In genomic region chr2:185821467-185821866, GRCh38 we compare ENCODE assay signal across 17 cellular contexts.
DNase-seq lines count a peak whose midpoint lies in the region; ATAC-seq and TF ChIP-seq lines count a peak whose summit lies in the region.
"Had no signal": no experiment of that assay in that cellular context is flagged by ENCODE, and none has a peak within 500 bp of the region (broad histone marks: within the 10 kb centered on the region; RNA-seq: fewer than 3 reads in every experiment).

No MANE protein-coding gene starts in this region.

- H3K4me3 ChIP-seq in liver (ENCODE audit: low read depth in 1 of 3, low read length in 3 of 3) (no peak overlapping the region), stomach (no peak overlapping the region)
- H3K4me3 ChIP-seq: BLaER1 had no signal

- peaks cover 0 to 2% (median 0%) of the 10 kb centered on the region in 4 donors for H3K36me3 ChIP-seq in liver (ENCODE audit: control insufficient read depth in 4 of 4, insufficient read depth in 3 of 4, low read depth in 1 of 4, low read length in 3 of 4)
- H3K36me3 ChIP-seq in stomach: no peaks in the 10 kb centered on the region
- H3K36me3 ChIP-seq: BE2C, BLaER1 had no signal

- H3K4me1 ChIP-seq in liver (ENCODE audit: control insufficient read depth in 4 of 4, insufficient read depth in 4 of 4, low read length in 3 of 4): no peaks in the 10 kb centered on the region
- no peaks in the 10 kb centered on the region for H3K4me1 ChIP-seq in stomach
- H3K4me1 ChIP-seq: BE2C, BLaER1 had no signal

- H3K27ac Mint-ChIP-seq in WTC11 (no peak overlapping the region), nephron progenitor cell (no peak overlapping the region)
- H3K27ac Mint-ChIP-seq: CD14-positive monocyte; CD4-positive, alpha-beta memory T cell; CD4-positive, CD25-positive, alpha-beta regulatory T cell; CD8-positive, alpha-beta memory T cell had no signal

- H3K9me3 Mint-ChIP-seq in WTC11 (no peaks in the 10 kb centered on the region; the same call in 1 of the 2 replicates), nephron progenitor cell (peaks cover 30% of the 10 kb centered on the region)

- peak; percentile 61 for ATAC-seq in left lobe of liver
- no peak for ATAC-seq in WTC11

- intact Hi-C loops in stomach (cut with DNase I; ENCODE audit: low total_unique reads): no loop called here

- H3K9me3 ChIP-seq in liver (ENCODE audit: control insufficient read depth in 4 of 4, low read length in 3 of 4): no peaks in the 10 kb centered on the region
- peaks cover 0 to 20% (median 0%) of the 10 kb centered on the region in 4 donors for H3K9me3 ChIP-seq in stomach
- H3K9me3 ChIP-seq: BE2C had no signal

- POLR2A ChIA-PET in WTC11 (lab: Charles Lee): interaction anchor here (0.7 kb wide), 1 partner anchor 40 kb away, joined by 5 read pairs; no protein-coding TSS in a partner anchor

- H3K27me3 Mint-ChIP-seq in WTC11 (ENCODE audit: low read depth) (no peaks in the 10 kb centered on the region), nephron progenitor cell (ENCODE audit: low read depth, poor library complexity) (no peaks in the 10 kb centered on the region)
- H3K27me3 Mint-ChIP-seq: CD4-positive, alpha-beta memory T cell; CD4-positive, CD25-positive, alpha-beta regulatory T cell; CD8-positive, alpha-beta memory T cell had no signal

- TF ChIP-seq EP300 in stomach (IDR thresholded peaks at IDR 0.05): no peak

- H3K9ac ChIP-seq in liver (ENCODE audit: low read depth in 1 of 2, low read length in 2 of 2): no peak overlapping the region
- H3K9ac ChIP-seq: BLaER1 had no signal

- no peak for TF ChIP-seq CTCF in liver (IDR thresholded peaks at IDR 0.05; ENCODE audit: low read depth, low read length, missing input control)
- TF ChIP-seq CTCF in stomach (IDR thresholded peaks at IDR 0.05): no peak
- TF ChIP-seq CTCF in WTC11 (IDR thresholded peaks at IDR 0.05): no peak
- no peak for TF ChIP-seq CTCF in nephron progenitor cell (IDR thresholded peaks at IDR 0.05)

- 36% methylated on average over 3 of the region's 3 CpGs for WGBS in liver
- WGBS in stomach, 5 donors: 90 to 95% (median 91%) methylated on average over 3 of the region's 3 CpGs

- H3K36me3 Mint-ChIP-seq in WTC11 (no peaks in the 10 kb centered on the region), nephron progenitor cell (ENCODE audit: low read depth) (peaks cover 15% of the 10 kb centered on the region)
- H3K36me3 Mint-ChIP-seq: CD14-positive monocyte; CD4-positive, alpha-beta memory T cell; CD4-positive, CD25-positive, alpha-beta regulatory T cell had no signal

- H3K27me3 ChIP-seq in liver (ENCODE audit: control insufficient read depth in 4 of 4, insufficient read depth in 4 of 4, low read length in 3 of 4) (no peaks in the 10 kb centered on the region), stomach (no peaks in the 10 kb centered on the region)
- H3K27me3 ChIP-seq: BE2C, BLaER1 had no signal

- TF ChIP-seq RAD21 in liver (IDR thresholded peaks at IDR 0.05): no peak

- CTCF ChIA-PET in WTC11 (lab: Charles Lee): interaction anchor here (0.6 kb wide), 1 partner anchor 254 kb away, joined by 3 read pairs; no protein-coding TSS in a partner anchor

- H3K27ac ChIP-seq in liver (ENCODE audit: low read depth in 1 of 2, low read length in 2 of 2) (no peak overlapping the region), stomach (no peak overlapping the region)
- H3K27ac ChIP-seq: BLaER1 had no signal

- H3K4me1 Mint-ChIP-seq in WTC11 (no peaks in the 10 kb centered on the region), nephron progenitor cell (no peaks in the 10 kb centered on the region)
- H3K4me1 Mint-ChIP-seq: CD14-positive monocyte; CD4-positive, alpha-beta memory T cell; CD4-positive, CD25-positive, alpha-beta regulatory T cell; CD8-positive, alpha-beta memory T cell had no signal

- DNase-seq in left lobe of liver (ENCODE audit: low spot score) (no peak), stomach (no peak), WTC11 (ENCODE audit: low spot score) (no peak), nephron progenitor cell (no peak)
- DNase-seq: 8988T; ACHN; BE2C; C1 segment of cervical spinal cord; CD4-positive, alpha-beta memory T cell; CD4-positive, CD25-positive, alpha-beta regulatory T cell; CD8-positive, alpha-beta memory T cell; COR-L47; DMS79 treated with DMSO at 0.1 percent for 48 hours; GF-D8 had no signal

- TF ChIP-seq POLR2A in stomach (IDR thresholded peaks at IDR 0.05): no peak

- H3K4me3 Mint-ChIP-seq in WTC11 (no peak overlapping the region), nephron progenitor cell (no peak overlapping the region)
- H3K4me3 Mint-ChIP-seq: CD14-positive monocyte; CD4-positive, alpha-beta memory T cell; CD4-positive, CD25-positive, alpha-beta regulatory T cell; CD8-positive, alpha-beta memory T cell had no signal

TF ChIP-seq in liver, 16 proteins besides CTCF, POLR2A, EP300 and RAD21 (continues in another document):
- TF ChIP-seq FOXA2 (IDR thresholded peaks at IDR 0.05): no peak
- no peak for TF ChIP-seq TAF1 (conservative IDR thresholded peaks at IDR 0.05)
- TF ChIP-seq, protein P1, sequence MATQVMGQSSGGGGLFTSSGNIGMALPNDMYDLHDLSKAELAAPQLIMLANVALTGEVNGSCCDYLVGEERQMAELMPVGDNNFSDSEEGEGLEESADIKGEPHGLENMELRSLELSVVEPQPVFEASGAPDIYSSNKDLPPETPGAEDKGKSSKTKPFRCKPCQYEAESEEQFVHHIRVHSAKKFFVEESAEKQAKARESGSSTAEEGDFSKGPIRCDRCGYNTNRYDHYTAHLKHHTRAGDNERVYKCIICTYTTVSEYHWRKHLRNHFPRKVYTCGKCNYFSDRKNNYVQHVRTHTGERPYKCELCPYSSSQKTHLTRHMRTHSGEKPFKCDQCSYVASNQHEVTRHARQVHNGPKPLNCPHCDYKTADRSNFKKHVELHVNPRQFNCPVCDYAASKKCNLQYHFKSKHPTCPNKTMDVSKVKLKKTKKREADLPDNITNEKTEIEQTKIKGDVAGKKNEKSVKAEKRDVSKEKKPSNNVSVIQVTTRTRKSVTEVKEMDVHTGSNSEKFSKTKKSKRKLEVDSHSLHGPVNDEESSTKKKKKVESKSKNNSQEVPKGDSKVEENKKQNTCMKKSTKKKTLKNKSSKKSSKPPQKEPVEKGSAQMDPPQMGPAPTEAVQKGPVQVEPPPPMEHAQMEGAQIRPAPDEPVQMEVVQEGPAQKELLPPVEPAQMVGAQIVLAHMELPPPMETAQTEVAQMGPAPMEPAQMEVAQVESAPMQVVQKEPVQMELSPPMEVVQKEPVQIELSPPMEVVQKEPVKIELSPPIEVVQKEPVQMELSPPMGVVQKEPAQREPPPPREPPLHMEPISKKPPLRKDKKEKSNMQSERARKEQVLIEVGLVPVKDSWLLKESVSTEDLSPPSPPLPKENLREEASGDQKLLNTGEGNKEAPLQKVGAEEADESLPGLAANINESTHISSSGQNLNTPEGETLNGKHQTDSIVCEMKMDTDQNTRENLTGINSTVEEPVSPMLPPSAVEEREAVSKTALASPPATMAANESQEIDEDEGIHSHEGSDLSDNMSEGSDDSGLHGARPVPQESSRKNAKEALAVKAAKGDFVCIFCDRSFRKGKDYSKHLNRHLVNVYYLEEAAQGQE (IDR thresholded peaks at IDR 0.05): no peak
- no peak for TF ChIP-seq MAX (IDR thresholded peaks at IDR 0.05)
- no peak for TF ChIP-seq NR2F2 (IDR thresholded peaks at IDR 0.05)
- TF ChIP-seq JUND (IDR thresholded peaks at IDR 0.05): peak; percentile 67 to 84
- no peak for TF ChIP-seq YY1 (IDR thresholded peaks at IDR 0.05)
- TF ChIP-seq RXRA (IDR thresholded peaks at IDR 0.05): no peak
- no peak for TF ChIP-seq FOXA1 (IDR thresholded peaks at IDR 0.05)
- no peak for TF ChIP-seq HNF4A (conservative IDR thresholded peaks at IDR 0.05)
- TF ChIP-seq EGR1 (IDR thresholded peaks at IDR 0.05; ENCODE audit: low read depth in 2 of 2): no peak

TF ChIP-seq in WTC11, 78 proteins besides CTCF, POLR2A, EP300 and RAD21:
- TF ChIP-seq CREB1 (CRISPR knock-in tag; IDR thresholded peaks at IDR 0.05) (no peak), ETV6 (CRISPR knock-in tag; IDR thresholded peaks at IDR 0.05) (no peak)
- TF ChIP-seq, protein P2, sequence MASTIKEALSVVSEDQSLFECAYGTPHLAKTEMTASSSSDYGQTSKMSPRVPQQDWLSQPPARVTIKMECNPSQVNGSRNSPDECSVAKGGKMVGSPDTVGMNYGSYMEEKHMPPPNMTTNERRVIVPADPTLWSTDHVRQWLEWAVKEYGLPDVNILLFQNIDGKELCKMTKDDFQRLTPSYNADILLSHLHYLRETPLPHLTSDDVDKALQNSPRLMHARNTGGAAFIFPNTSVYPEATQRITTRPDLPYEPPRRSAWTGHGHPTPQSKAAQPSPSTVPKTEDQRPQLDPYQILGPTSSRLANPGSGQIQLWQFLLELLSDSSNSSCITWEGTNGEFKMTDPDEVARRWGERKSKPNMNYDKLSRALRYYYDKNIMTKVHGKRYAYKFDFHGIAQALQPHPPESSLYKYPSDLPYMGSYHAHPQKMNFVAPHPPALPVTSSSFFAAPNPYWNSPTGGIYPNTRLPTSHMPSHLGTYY (CRISPR knock-in tag; IDR thresholded peaks at IDR 0.05): no peak
